Comparison of ENCODE assay signal across 8 cellular contexts in genomic region chr19:2059422-2060201, GRCh38. TPM values are rescaled to one million over a fixed set of nuclear protein-coding genes. Genes with fewer than 3 reads are reported as not detected.
DNase-seq lines count a peak whose midpoint lies in the region; ATAC-seq and TF ChIP-seq lines count a peak whose summit lies in the region.

No MANE protein-coding gene starts in this region.

- CTCF ChIA-PET in activated CD4-positive, alpha-beta memory T cell treated with anti-CD3 and anti-CD28 coated beads for 36 hours (lab: Charles Lee), result interaction anchor here (1.3 kb wide), 1 partner anchor 10 kb away, joined by 8 read pairs; no protein-coding TSS in a partner anchor

- intact Hi-C loops in activated CD4-positive, alpha-beta memory T cell treated with anti-CD3 and anti-CD28 coated beads for 36 hours (cut with micrococcal nuclease), result loop anchor here (2.0 kb wide), 2 partner anchors 37 to 41 kb away; partner anchors contain the start of genes IZUMO4 and MOB3A

- no peaks in the 10 kb centered on the region for H4K20me1 ChIP-seq in KMS-11 (ENCODE audit: insufficient read depth)

- H3K27me3 ChIP-seq in KMS-11 (ENCODE audit: insufficient read depth, low read depth), result no peaks in the 10 kb centered on the region
- no peaks in the 10 kb centered on the region for H3K27me3 ChIP-seq in parathyroid adenoma (ENCODE audit: control insufficient read depth, insufficient read depth, low read length)

- H3K27me3 Mint-ChIP-seq in activated CD4-positive, alpha-beta memory T cell treated with anti-CD3 and anti-CD28 coated beads for 36 hours, result no peaks in the 10 kb centered on the region

- H3K4me3 Mint-ChIP-seq in activated CD4-positive, alpha-beta memory T cell treated with anti-CD3 and anti-CD28 coated beads for 36 hours, result peak overlapping the region; percentile 93

- H3K79me2 ChIP-seq in KMS-11 (ENCODE audit: insufficient read depth, low read depth) (no peaks in the 10 kb centered on the region), parathyroid adenoma (peaks cover 3% of the 10 kb centered on the region)

- ATAC-seq in GM21423 (IDR thresholded peaks at IDR 0.05; ENCODE audit: unreplicated experiment), result no peak

- peaks cover 27% of the 10 kb centered on the region for H3K4me1 ChIP-seq in KMS-11 (ENCODE audit: low read depth, poor library complexity, severe bottlenecking)
- H3K4me1 ChIP-seq in parathyroid adenoma, result peaks cover 37% of the 10 kb centered on the region

- DNase-seq in activated CD4-positive, alpha-beta memory T cell treated with anti-CD3 and anti-CD28 coated beads for 36 hours, result no peak
- peak; percentile 75 for DNase-seq in globus pallidus (ENCODE audit: low spot score)
- DNase-seq in NCI-H2081 (lab: John Stamatoyannopoulos, UW), result no peak
- DNase-seq in NCI-H2171 (lab: John Stamatoyannopoulos, UW), result no peak

- H3K36me3 Mint-ChIP-seq in activated CD4-positive, alpha-beta memory T cell treated with anti-CD3 and anti-CD28 coated beads for 36 hours, result peaks cover 2% of the 10 kb centered on the region

- H3K9me3 Mint-ChIP-seq in activated CD4-positive, alpha-beta memory T cell treated with anti-CD3 and anti-CD28 coated beads for 36 hours, result no peaks in the 10 kb centered on the region

- H3K27ac ChIP-seq in C4-2B (peak overlapping the region; percentile 95), KMS-11 (peak overlapping the region; percentile 95; the same call in 1 of the 2 replicates), parathyroid adenoma (peak overlapping the region; percentile 90)

- peaks cover 41% of the 10 kb centered on the region for H3K4me1 Mint-ChIP-seq in activated CD4-positive, alpha-beta memory T cell treated with anti-CD3 and anti-CD28 coated beads for 36 hours (ENCODE audit: low read depth)

- H2AFZ ChIP-seq in KMS-11 (ENCODE audit: low read depth), result no peak overlapping the region
- H2AFZ ChIP-seq in parathyroid adenoma, result peak overlapping the region; percentile 87

- POLR2A ChIA-PET in activated CD4-positive, alpha-beta memory T cell treated with anti-CD3 and anti-CD28 coated beads for 36 hours (lab: Charles Lee), result interaction anchor here (1.3 to 2.7 kb wide), 4 partner anchors 8 to 25 kb away, joined by 4 to 20 read pairs (median 7); partner anchors contain the start of gene MKNK2

- TF ChIP-seq CTCF in C4-2B (conservative IDR thresholded peaks at IDR 0.05) (no peak), KMS-11 (conservative IDR thresholded peaks at IDR 0.05; ENCODE audit: low read depth, low read length) (no peak), parathyroid adenoma (IDR thresholded peaks at IDR 0.05) (no peak)

- H3K4me2 ChIP-seq in KMS-11 (peak overlapping the region; percentile 97), parathyroid adenoma (ENCODE audit: low read length) (peak overlapping the region; percentile 99)

- peak overlapping the region; percentile 99 for H3K27ac Mint-ChIP-seq in activated CD4-positive, alpha-beta memory T cell treated with anti-CD3 and anti-CD28 coated beads for 36 hours

- H3K4me3 ChIP-seq in KMS-11 (IDR thresholded peaks at IDR 0.05; ENCODE audit: insufficient read depth, low read depth, low read length) (no peak overlapping the region), parathyroid adenoma (ENCODE audit: low read depth, low read length) (peak overlapping the region; percentile 86)

- H3K9ac ChIP-seq in KMS-11 (peak overlapping the region; percentile 90; the same call in 1 of the 2 replicates), parathyroid adenoma (peak overlapping the region; percentile 51)

- H3K36me3 ChIP-seq in KMS-11 (ENCODE audit: insufficient read depth) (no peaks in the 10 kb centered on the region), parathyroid adenoma (ENCODE audit: control insufficient read depth, insufficient read depth, low read length) (no peaks in the 10 kb centered on the region)

- H3K9me3 ChIP-seq in parathyroid adenoma (ENCODE audit: control insufficient read depth, low read length), result no peaks in the 10 kb centered on the region

RNA-seq across cellular contexts. Expression of gene MKNK2, which starts 8.6 kb away (rescaled TPM):
- total RNA-seq in activated CD4-positive, alpha-beta memory T cell treated with anti-CD3 and anti-CD28 coated beads for 36 hours, result 100 to 1,000 TPM; 143 to 157 TPM

RNA-seq across cellular contexts. Expression of gene MOB3A, which starts 36.5 kb away (rescaled TPM):
- 100 to 1,000 TPM; 117 to 122 TPM for total RNA-seq in activated CD4-positive, alpha-beta memory T cell treated with anti-CD3 and anti-CD28 coated beads for 36 hours

RNA-seq across cellular contexts. Expression of gene IZUMO4, which starts 37.1 kb away (rescaled TPM):
- 10 to 100 TPM; 14.2 to 16.4 TPM for total RNA-seq in activated CD4-positive, alpha-beta memory T cell treated with anti-CD3 and anti-CD28 coated beads for 36 hours

RNA-seq across cellular contexts. Expression of gene BTBD2, which starts 44.1 kb away (rescaled TPM):
- total RNA-seq in activated CD4-positive, alpha-beta memory T cell treated with anti-CD3 and anti-CD28 coated beads for 36 hours, result 10 to 100 TPM; 37.3 to 42.9 TPM
